In genomic region chr2:100178864-100179263, GRCh38 we compare ENCODE assay signal across 1 cellular context.
A peak's percentile ranks its signal among the peaks of the same experiment; 100 is the strongest.
TF ChIP-seq lines count a peak whose summit lies in the region.

No MANE protein-coding gene starts in this region.

TF ChIP-seq in SK-N-SH, 30 proteins besides CTCF, POLR2A, EP300 and RAD21 (continued from another document):
- peak; percentile 60 for TF ChIP-seq PBX3 (IDR thresholded peaks at IDR 0.05)
